ENCODE assay signal across 22 cellular contexts in genomic region chr5:102763734-102764133, GRCh38. TPM values are rescaled to one million over a fixed set of nuclear protein-coding genes. Genes with fewer than 3 reads are reported as not detected.
DNase-seq lines count a peak whose midpoint lies in the region; ATAC-seq and TF ChIP-seq lines count a peak whose summit lies in the region.
"Had no signal": no experiment of that assay in that cellular context is flagged by ENCODE, and none has a peak within 500 bp of the region (broad histone marks: within the 10 kb centered on the region; RNA-seq: fewer than 3 reads in every experiment).

No MANE protein-coding gene starts in this region.

- no peak overlapping the region for H3K9ac ChIP-seq in mammary epithelial cell (ENCODE audit: insufficient read depth, low read length)

- intact Hi-C loops in MCF 10A (cut with micrococcal nuclease) (no loop called here), mammary epithelial cell (cut with micrococcal nuclease) (no loop called here)

- no peak for TF ChIP-seq EP300 in tibial nerve (IDR thresholded peaks at IDR 0.05)

- no peaks in the 10 kb centered on the region for H3K36me3 Mint-ChIP-seq in MCF 10A (ENCODE audit: insufficient read depth, unreplicated experiment)
- H3K36me3 Mint-ChIP-seq in T-helper 17 cell (ENCODE audit: low read depth) = no peaks in the 10 kb centered on the region
- H3K36me3 Mint-ChIP-seq in activated naive CD8-positive, alpha-beta T cell treated with anti-CD3 and anti-CD28 coated beads for 36 hours = peaks cover 37% of the 10 kb centered on the region

- H3K27ac Mint-ChIP-seq in MCF 10A (ENCODE audit: low read depth, unreplicated experiment) = peak overlapping the region; percentile 81
- peak overlapping the region; percentile 96 for H3K27ac Mint-ChIP-seq in T-helper 17 cell
- peak overlapping the region; percentile 86 for H3K27ac Mint-ChIP-seq in activated naive CD8-positive, alpha-beta T cell treated with anti-CD3 and anti-CD28 coated beads for 36 hours

- DNase-seq in MCF 10A (ENCODE audit: unreplicated experiment) (no peak), mammary epithelial cell (no peak), T-helper 17 cell (no peak), putamen (ENCODE audit: low spot score) (peak; percentile 55), tibial nerve (ENCODE audit: low spot score in 2 of 2) (no peak)
- DNase-seq in activated naive CD8-positive, alpha-beta T cell treated with anti-CD3 and anti-CD28 coated beads for 36 hours = no peak
- DNase-seq: activated CD4-positive, alpha-beta T cell treated with anti-CD3 and anti-CD28 coated beads for 1 hour; activated naive CD4-positive, alpha-beta T cell treated with anti-CD3 and anti-CD28 coated beads, Interleukin-2, amount 50 U/mL, for 16 hours; CD4-positive, alpha-beta T cell; HCEC 1CT; KG1; NCI-H1436 treated with DMSO at 0.1 percent for 48 hours; NCI-H2171; NCI-H524; PC-9; retina; SIG-M5; stimulated activated CD4-positive, alpha-beta T cell treated with anti-CD3 and anti-CD28 coated beads, Interleukin-12 subunit alpha, Interleukin-12 subunit beta, amount 100 ng/mL, for 4 hours; stimulated activated CD4-positive, alpha-beta T cell treated with anti-CD3 and anti-CD28 coated beads, Interleukin-4, amount 100 ng/mL, for 24 hours; stomach; transverse colon had no signal

- H3K9me3 ChIP-seq in mammary epithelial cell (replicated peaks; ENCODE audit: insufficient read depth, low read length) = no peaks in the 10 kb centered on the region
- no peaks in the 10 kb centered on the region for H3K9me3 ChIP-seq in T-helper 17 cell (ENCODE audit: control insufficient read depth, low read length, poor library complexity, severe bottlenecking)
- H3K9me3 ChIP-seq in tibial nerve = no peaks in the 10 kb centered on the region
- H3K9me3 ChIP-seq: stomach, transverse colon had no signal

- H3K27me3 Mint-ChIP-seq in MCF 10A (ENCODE audit: insufficient read depth, unreplicated experiment) = no peaks in the 10 kb centered on the region
- no peaks in the 10 kb centered on the region for H3K27me3 Mint-ChIP-seq in T-helper 17 cell
- H3K27me3 Mint-ChIP-seq in activated naive CD8-positive, alpha-beta T cell treated with anti-CD3 and anti-CD28 coated beads for 36 hours = no peaks in the 10 kb centered on the region
- H3K27me3 Mint-ChIP-seq: CD4-positive, alpha-beta T cell had no signal

- H3K4me2 ChIP-seq in mammary epithelial cell (ENCODE audit: insufficient read depth, low read depth, low read length) = no peak overlapping the region
- H3K4me2 ChIP-seq: PC-9 had no signal

- no peaks in the 10 kb centered on the region for H3K9me3 Mint-ChIP-seq in MCF 10A (ENCODE audit: unreplicated experiment)
- H3K9me3 Mint-ChIP-seq in activated naive CD8-positive, alpha-beta T cell treated with anti-CD3 and anti-CD28 coated beads for 36 hours = no peaks in the 10 kb centered on the region
- H3K9me3 Mint-ChIP-seq: CD4-positive, alpha-beta T cell had no signal

- no peak overlapping the region for H3K27ac ChIP-seq in mammary epithelial cell (ENCODE audit: insufficient read depth, low read depth, low read length)
- no peak overlapping the region for H3K27ac ChIP-seq in tibial nerve
- H3K27ac ChIP-seq: stomach, transverse colon had no signal

- H2AFZ ChIP-seq in mammary epithelial cell (ENCODE audit: low read depth, low read length) = no peak overlapping the region
- H2AFZ ChIP-seq: PC-9 had no signal

- H3K4me1 Mint-ChIP-seq in MCF 10A (ENCODE audit: insufficient read depth, unreplicated experiment) (peaks cover 40% of the 10 kb centered on the region), T-helper 17 cell (peaks cover 56% of the 10 kb centered on the region)
- peaks cover 72% of the 10 kb centered on the region for H3K4me1 Mint-ChIP-seq in activated naive CD8-positive, alpha-beta T cell treated with anti-CD3 and anti-CD28 coated beads for 36 hours

- H3K27me3 ChIP-seq in mammary epithelial cell (ENCODE audit: insufficient read depth, low read length) (no peaks in the 10 kb centered on the region), tibial nerve (no peaks in the 10 kb centered on the region)
- H3K27me3 ChIP-seq: stomach, transverse colon had no signal

- peaks cover 26% of the 10 kb centered on the region for H3K4me1 ChIP-seq in mammary epithelial cell (ENCODE audit: insufficient read depth, low read length)
- H3K4me1 ChIP-seq in tibial nerve = peaks cover 0 to 40% (median 9%) of the 10 kb centered on the region in 4 donors

- peaks cover 90% of the 10 kb centered on the region for H3K79me2 ChIP-seq in mammary epithelial cell (ENCODE audit: insufficient read depth, low read length)

- in situ Hi-C loops in mammary epithelial cell (cut with MboI; ENCODE audit: low sequenced_read_pairs in 2 of 2) = loop anchor here in 1 of 2 donors (25.0 kb wide), 1 partner anchor 176 kb away; no protein-coding TSS in a partner anchor

- dilution Hi-C loops in mammary epithelial cell (cut with HindIII; ENCODE audit: low sequenced_read_pairs) = no loop called here

- no peak for TF ChIP-seq POLR2A in tibial nerve (IDR thresholded peaks at IDR 0.05)

- ATAC-seq in T-helper 17 cell (no peak), GM18517 (IDR thresholded peaks at IDR 0.05; ENCODE audit: unreplicated experiment) (no peak)

- no peaks in the 10 kb centered on the region for H4K20me1 ChIP-seq in mammary epithelial cell (ENCODE audit: insufficient read depth, low read length)

- CTCF ChIA-PET in MCF 10A (lab: Yijun Ruan, JAX) (interaction anchor here (0.7 to 3.6 kb wide), 6 partner anchors 8 to 181 kb away, joined by 3 to 20 read pairs (median 8); partner anchors contain the start of gene PAM), mammary epithelial cell (lab: Charles Lee; ENCODE audit: low non-redundant PET) (no interaction called here)

- BruUV-seq in MCF 10A (replicated peaks; lab: Mats Ljungman, UMichigan) = no TSS peak
- BruUV-seq in mammary epithelial cell (replicated peaks; lab: Mats Ljungman, UMichigan) = no TSS peak

- 79% methylated on average over 5 of the region's 5 CpGs for WGBS in mammary epithelial cell (ENCODE audit: low coverage, missing lambda C conversion rate)
- WGBS in tibial nerve, 2 donors = 94 to 95% methylated on average over 5 of the region's 5 CpGs

- POLR2A ChIA-PET in MCF 10A (lab: Yijun Ruan, JAX) = interaction anchor here (0.6 to 1.5 kb wide), 2 partner anchors 8 to 291 kb away, joined by 3 to 13 read pairs; partner anchors contain the start of gene PAM

- TF ChIP-seq CTCF in MCF 10A (IDR thresholded peaks at IDR 0.05; ENCODE audit: unreplicated experiment) = no peak
- TF ChIP-seq CTCF in mammary epithelial cell (conservative IDR thresholded peaks at IDR 0.05 in 1 of 2, IDR thresholded peaks at IDR 0.05 in 1 of 2; ENCODE audit: extremely low read depth in 1 of 2, insufficient read depth in 1 of 2, low read depth in 1 of 2, low read length in 2 of 2) = no peak
- no peak for TF ChIP-seq CTCF in tibial nerve (IDR thresholded peaks at IDR 0.05)

- no peak overlapping the region for H3K4me3 ChIP-seq in mammary epithelial cell (replicated peaks in 1 of 3; ENCODE audit: insufficient read depth in 1 of 3, low read depth in 2 of 3, low read length in 3 of 3)
- H3K4me3 ChIP-seq in tibial nerve = no peak overlapping the region
- H3K4me3 ChIP-seq: PC-9, stomach, transverse colon had no signal

- H3K36me3 ChIP-seq in mammary epithelial cell (ENCODE audit: insufficient read depth, low read length) (no peaks in the 10 kb centered on the region), tibial nerve (no peaks in the 10 kb centered on the region)
- H3K36me3 ChIP-seq: stomach, transverse colon had no signal

- H3K4me3 Mint-ChIP-seq in MCF 10A (ENCODE audit: unreplicated experiment) (no peak overlapping the region), T-helper 17 cell (peak overlapping the region; percentile 57)
- peak overlapping the region; percentile 51 for H3K4me3 Mint-ChIP-seq in activated naive CD8-positive, alpha-beta T cell treated with anti-CD3 and anti-CD28 coated beads for 36 hours

RNA-seq across cellular contexts. Expression of gene PAM, which starts 8.6 kb away (rescaled TPM):
- total RNA-seq in MCF 10A (2022) (60.3 and 64.3 TPM in 2 replicates), mammary epithelial cell (100 to 1,000 TPM; 173 to 391 TPM), T-helper 17 cell (10 to 100 TPM; 23.5 to 34.3 TPM), tibial nerve (100 to 1,000 TPM; 132 to 224 (median 184) TPM)
- polyA plus RNA-seq in mammary epithelial cell = 112 TPM
- polyA minus RNA-seq in mammary epithelial cell = 146 TPM
- total RNA-seq in activated naive CD8-positive, alpha-beta T cell treated with anti-CD3 and anti-CD28 coated beads for 36 hours = 10 to 100 TPM; 42.0 to 54.0 TPM
